ENCODE assay signal across 21 cellular contexts in genomic region chr4:153267915-153268694, GRCh38.
A peak's percentile ranks its signal among the peaks of the same experiment; 100 is the strongest.
DNase-seq lines count a peak whose midpoint lies in the region; ATAC-seq and TF ChIP-seq lines count a peak whose summit lies in the region.
"Had no signal": no experiment of that assay in that cellular context is flagged by ENCODE, and none has a peak within 500 bp of the region (broad histone marks: within the 10 kb centered on the region; RNA-seq: fewer than 3 reads in every experiment).

No MANE protein-coding gene starts in this region.

- H3K27ac ChIP-seq in GM23338 (ENCODE audit: low read depth) (peak overlapping the region; percentile 74), VCaP (peak overlapping the region; percentile 98), iPS-18a (ENCODE audit: low read length) (peak overlapping the region; percentile 79), sigmoid colon (peak overlapping the region in 3 of 4 donors; percentile 36 to 65 (median 45)), OCI-LY7 (ENCODE audit: low read depth, low read length, poor library complexity, severe bottlenecking) (no peak overlapping the region)
- no peak overlapping the region for H3K27ac ChIP-seq in CD8-positive, alpha-beta memory T cell (ENCODE audit: low read depth, low read length)
- H3K27ac ChIP-seq: epithelial cell of prostate, suprapubic skin, WERI-Rb-1 had no signal

- H3K27me3 Mint-ChIP-seq in GM23338 (ENCODE audit: insufficient read depth, low read depth, poor library complexity) = no peaks in the 10 kb centered on the region
- H3K27me3 Mint-ChIP-seq in CD8-positive, alpha-beta memory T cell = peaks cover 4 to 7% of the 10 kb centered on the region in 2 donors
- H3K27me3 Mint-ChIP-seq: activated CD8-positive, alpha-beta T cell treated with anti-CD3 and anti-CD28 coated beads for 36 hours; activated naive CD8-positive, alpha-beta T cell had no signal

- no peak for TF ChIP-seq POLR2A in sigmoid colon (IDR thresholded peaks at IDR 0.05)

- H4K20me1 ChIP-seq in GM23338 (replicated peaks; ENCODE audit: insufficient read depth) (no peaks in the 10 kb centered on the region), OCI-LY7 (ENCODE audit: insufficient read depth, low read length) (no peaks in the 10 kb centered on the region)

- DNase-seq in GM23338 (ENCODE audit: low spot score) (no peak), sigmoid colon (no peak), OCI-LY7 (ENCODE audit: low spot score) (no peak)
- DNase-seq in CD8-positive, alpha-beta memory T cell = no peak
- DNase-seq: activated CD8-positive, alpha-beta T cell treated with anti-CD3 and anti-CD28 coated beads for 36 hours; activated T-cell treated with anti-CD3 and anti-CD28 coated beads, Interleukin-2, amount 50 U/mL, for 72 hours; NCI-H1092 treated with DMSO at 0.1 percent for 48 hours; NCI-H2081 treated with DMSO at 0.1 percent for 48 hours; NCI-H510A treated with DMSO at 0.1 percent for 48 hours; nucleus accumbens; retina; Right ventricle myocardium superior; WERI-Rb-1 had no signal

- no peaks in the 10 kb centered on the region for H3K9me3 Mint-ChIP-seq in GM23338
- H3K9me3 Mint-ChIP-seq in CD8-positive, alpha-beta memory T cell = no peaks in the 10 kb centered on the region
- H3K9me3 Mint-ChIP-seq: activated CD8-positive, alpha-beta T cell treated with anti-CD3 and anti-CD28 coated beads for 36 hours; activated T-cell treated with anti-CD3 and anti-CD28 coated beads, Interleukin-2, amount 50 U/mL, for 72 hours had no signal

- intact Hi-C loops in sigmoid colon (cut with DNase I) = no loop called here
- intact Hi-C loops in OCI-LY7 (cut with micrococcal nuclease; ENCODE audit: unreplicated experiment) = no loop called here

- CTCF ChIA-PET in CD8-positive, alpha-beta memory T cell (lab: Charles Lee) = no interaction called here
- CTCF ChIA-PET in OCI-LY7 (lab: Charles Lee; ENCODE audit: unreplicated experiment) = no interaction called here

- ATAC-seq in GM23338 = no peak; the same call in 2 of the 3 replicates
- ATAC-seq in HG02981 (IDR thresholded peaks at IDR 0.05; ENCODE audit: unreplicated experiment) = no peak
- no peak for ATAC-seq in GM21447 (IDR thresholded peaks at IDR 0.05; ENCODE audit: unreplicated experiment)
- ATAC-seq: activated CD8-positive, alpha-beta T cell treated with anti-CD3 and anti-CD28 coated beads for 36 hours; activated T-cell treated with anti-CD3 and anti-CD28 coated beads, Interleukin-2, amount 50 U/mL, for 72 hours; left lobe of liver had no signal

- no peaks in the 10 kb centered on the region for H3K27me3 ChIP-seq in GM23338 (ENCODE audit: insufficient read depth)
- no peaks in the 10 kb centered on the region for H3K27me3 ChIP-seq in iPS-18a (ENCODE audit: control insufficient read depth, insufficient read depth, low read length)
- no peaks in the 10 kb centered on the region for H3K27me3 ChIP-seq in sigmoid colon
- H3K27me3 ChIP-seq in CD8-positive, alpha-beta memory T cell (ENCODE audit: insufficient read depth, low read length, poor library complexity, severe bottlenecking) = no peaks in the 10 kb centered on the region
- H3K27me3 ChIP-seq: suprapubic skin had no signal

- H3K9ac ChIP-seq in iPS-18a (ENCODE audit: low read length) = no peak overlapping the region

- 0 out of 3 replicates have a peak overlapping the region, but pooled peaks have one; percentile 13 for H3K4me3 Mint-ChIP-seq in GM23338
- no peak overlapping the region for H3K4me3 Mint-ChIP-seq in CD8-positive, alpha-beta memory T cell
- H3K4me3 Mint-ChIP-seq: activated CD8-positive, alpha-beta T cell treated with anti-CD3 and anti-CD28 coated beads for 36 hours; activated naive CD8-positive, alpha-beta T cell had no signal

- H3K9me3 ChIP-seq in iPS-18a (ENCODE audit: control insufficient read depth, low read depth, low read length) (no peaks in the 10 kb centered on the region), sigmoid colon (no peaks in the 10 kb centered on the region), OCI-LY7 (ENCODE audit: low read length) (no peaks in the 10 kb centered on the region)
- H3K9me3 ChIP-seq in CD8-positive, alpha-beta memory T cell (ENCODE audit: low read length) = no peaks in the 10 kb centered on the region
- H3K9me3 ChIP-seq: suprapubic skin had no signal

- no peak for TF ChIP-seq EP300 in sigmoid colon (IDR thresholded peaks at IDR 0.05)

- no TSS peak for BruUV-seq in OCI-LY7 (replicated peaks; lab: Mats Ljungman, UMichigan)

- H3K4me1 ChIP-seq in GM23338 (ENCODE audit: insufficient read depth) (peaks cover 31% of the 10 kb centered on the region), iPS-18a (ENCODE audit: control insufficient read depth, low read depth, low read length) (peaks cover 28% of the 10 kb centered on the region), sigmoid colon (peaks cover 0 to 31% (median 17%) of the 10 kb centered on the region in 4 donors), OCI-LY7 (ENCODE audit: insufficient read depth, low read length, poor library complexity, severe bottlenecking) (no peaks in the 10 kb centered on the region)
- no peaks in the 10 kb centered on the region for H3K4me1 ChIP-seq in CD8-positive, alpha-beta memory T cell (ENCODE audit: insufficient read depth, low read length)
- H3K4me1 ChIP-seq: suprapubic skin had no signal

- H3K9me2 ChIP-seq in GM23338 (ENCODE audit: insufficient read depth) = no peaks in the 10 kb centered on the region
- H3K9me2 ChIP-seq in OCI-LY7 (ENCODE audit: insufficient read depth, low read length) = no peaks in the 10 kb centered on the region

- H3F3A ChIP-seq in GM23338 (replicated peaks; ENCODE audit: low read depth) = no peaks in the 10 kb centered on the region; the same call in 1 of the 2 replicates

- TF ChIP-seq CTCF in GM23338 (conservative IDR thresholded peaks at IDR 0.05; ENCODE audit: low read depth in 2 of 2) (no peak), VCaP (conservative IDR thresholded peaks at IDR 0.05) (no peak), sigmoid colon (IDR thresholded peaks at IDR 0.05) (no peak), OCI-LY7 (conservative IDR thresholded peaks at IDR 0.05; ENCODE audit: low read length) (no peak)

- H3K4me1 Mint-ChIP-seq in GM23338 = peaks cover 42% of the 10 kb centered on the region
- peaks cover 3 to 9% (median 7%) of the 10 kb centered on the region in 3 donors for H3K4me1 Mint-ChIP-seq in CD8-positive, alpha-beta memory T cell

- H3K4me2 ChIP-seq in GM23338 = no peak overlapping the region
- no peak overlapping the region for H3K4me2 ChIP-seq in OCI-LY7 (ENCODE audit: low read length)

- H2AFZ ChIP-seq in GM23338 (no peak overlapping the region), OCI-LY7 (ENCODE audit: low read length) (no peak overlapping the region)

- H3K4me3 ChIP-seq in GM23338 (no peak overlapping the region), iPS-18a (ENCODE audit: low read length) (no peak overlapping the region), sigmoid colon (peak overlapping the region in 1 of 4 donors; percentile 4), OCI-LY7 (ENCODE audit: low read depth, low read length, poor library complexity, severe bottlenecking) (no peak overlapping the region)
- no peak overlapping the region for H3K4me3 ChIP-seq in CD8-positive, alpha-beta memory T cell (ENCODE audit: low read length)
- H3K4me3 ChIP-seq: suprapubic skin had no signal

- WGBS in sigmoid colon, 2 donors = 31 to 77% methylated on average over 11 of the region's 11 CpGs

- POLR2A ChIA-PET in CD8-positive, alpha-beta memory T cell (lab: Charles Lee) = no interaction called here
- POLR2A ChIA-PET in OCI-LY7 (lab: Charles Lee) = interaction anchor here (0.8 to 1.0 kb wide), 2 partner anchors 8 to 77 kb away, joined by 3 to 5 read pairs; no protein-coding TSS in a partner anchor

- no peaks in the 10 kb centered on the region; the same call in 1 of the 2 replicates for H3K36me3 ChIP-seq in GM23338 (ENCODE audit: insufficient read depth)
- H3K36me3 ChIP-seq in iPS-18a (ENCODE audit: control insufficient read depth, low read depth, low read length) = no peaks in the 10 kb centered on the region
- H3K36me3 ChIP-seq in sigmoid colon = peaks cover 0 to 10% (median 0%) of the 10 kb centered on the region in 4 donors
- no peaks in the 10 kb centered on the region for H3K36me3 ChIP-seq in CD8-positive, alpha-beta memory T cell (ENCODE audit: insufficient read depth, low read length)
- H3K36me3 ChIP-seq in OCI-LY7 (ENCODE audit: insufficient read depth, low read length) = no peaks in the 10 kb centered on the region
- H3K36me3 ChIP-seq: suprapubic skin had no signal

- peak overlapping the region; percentile 94 for H3K27ac Mint-ChIP-seq in GM23338
- H3K27ac Mint-ChIP-seq in CD8-positive, alpha-beta memory T cell = peak overlapping the region in 1 of 8 donors; percentile 79
- H3K27ac Mint-ChIP-seq: activated CD8-positive, alpha-beta T cell treated with anti-CD3 and anti-CD28 coated beads for 36 hours; activated naive CD8-positive, alpha-beta T cell; activated T-cell treated with anti-CD3 and anti-CD28 coated beads, Interleukin-2, amount 50 U/mL, for 72 hours had no signal

- H3K79me2 ChIP-seq in GM23338 (replicated peaks; ENCODE audit: insufficient read depth) = peaks cover 70% of the 10 kb centered on the region
- no peaks in the 10 kb centered on the region for H3K79me2 ChIP-seq in OCI-LY7 (ENCODE audit: insufficient read depth, low read depth, low read length)

- peaks cover 4% of the 10 kb centered on the region; the same call in 2 of the 3 replicates for H3K36me3 Mint-ChIP-seq in GM23338 (ENCODE audit: low read depth)
- H3K36me3 Mint-ChIP-seq in CD8-positive, alpha-beta memory T cell = no peaks in the 10 kb centered on the region
- H3K36me3 Mint-ChIP-seq: activated naive CD8-positive, alpha-beta T cell had no signal

Comparison
In these comparisons a context has a peak if more than half of its experiments do, and no peak if none do; other contexts are left out.
1. H3K27ac ChIP-seq: peak in GM23338 (single experiment), VCaP (single experiment), iPS-18a (single experiment) and sigmoid colon (3 of 4); none in CD8-positive, alpha-beta memory T cell (single experiment) and OCI-LY7 (single experiment).